14 cellular contexts compared by ENCODE assay signal in genomic region chr6:18413320-18413830, GRCh38. TPM values are rescaled to one million over a fixed set of nuclear protein-coding genes. Genes with fewer than 3 reads are reported as not detected.
DNase-seq lines count a peak whose midpoint lies in the region; ATAC-seq and TF ChIP-seq lines count a peak whose summit lies in the region.
"Had no signal": no experiment of that assay in that cellular context is flagged by ENCODE, and none has a peak within 500 bp of the region (broad histone marks: within the 10 kb centered on the region; RNA-seq: fewer than 3 reads in every experiment).

No MANE protein-coding gene starts in this region.

- H3K9ac ChIP-seq in OCI-LY3 (ENCODE audit: low read length) (no peak overlapping the region), skeletal muscle tissue (ENCODE audit: low read depth in 1 of 3, low read length in 3 of 3) (no peak overlapping the region)
- H3K9ac ChIP-seq: KMS-11 had no signal

- peaks cover 0 to 3% (median 0%) of the 10 kb centered on the region in 7 donors for H3K9me3 Mint-ChIP-seq in CD14-positive monocyte
- H3K9me3 Mint-ChIP-seq: CD8-positive, alpha-beta T cell had no signal

- H3K79me2 ChIP-seq in OCI-LY3 (ENCODE audit: low read length) = peaks cover 98% of the 10 kb centered on the region

- peaks cover 63 to 73% of the 10 kb centered on the region in 2 donors for H3K36me3 Mint-ChIP-seq in CD14-positive monocyte

- peak overlapping the region in 1 of 2 donors; percentile 31 for H3K4me3 Mint-ChIP-seq in CD14-positive monocyte
- H3K4me3 Mint-ChIP-seq: CD8-positive, alpha-beta T cell had no signal

- TF ChIP-seq CTCF in CD14-positive monocyte (IDR thresholded peaks at IDR 0.05) (no peak), OCI-LY3 (IDR thresholded peaks at IDR 0.05; ENCODE audit: low read depth, low read length) (no peak), right lobe of liver (IDR thresholded peaks at IDR 0.05) (no peak)

- no peak for DNase-seq in CD14-positive monocyte (ENCODE audit: low spot score)
- no peak for DNase-seq in right lobe of liver
- no peak for DNase-seq in SKM-1 (lab: John Stamatoyannopoulos, UW; ENCODE audit: unreplicated experiment)
- no peak for DNase-seq in activated gamma-delta T cell (lab: John Stamatoyannopoulos, UW)
- no peak for DNase-seq in iPS-NIHi11 (ENCODE audit: low spot score)
- DNase-seq: CD8-positive, alpha-beta T cell; NCI-H1436; NCI-H1930; NCI-H345; NCI-H526; Peyer's patch had no signal

- peak overlapping the region; percentile 88 to 94 (median 92) for H3K27ac Mint-ChIP-seq in CD14-positive monocyte
- H3K27ac Mint-ChIP-seq: CD8-positive, alpha-beta T cell had no signal

- intact Hi-C loops in CD14-positive monocyte (cut with micrococcal nuclease) (no loop called here), right lobe of liver (cut with DNase I) (no loop called here)

- peak in 3 of 4 donors; percentile 13 to 44 (median 40) for ATAC-seq in right lobe of liver
- ATAC-seq: CD8-positive, alpha-beta T cell had no signal

- no peak overlapping the region for H2AFZ ChIP-seq in OCI-LY3 (ENCODE audit: low read depth, low read length)

- H3K27me3 Mint-ChIP-seq in CD14-positive monocyte (ENCODE audit: low read depth in 3 of 3) = peaks cover 0 to 1% (median 0%) of the 10 kb centered on the region in 3 donors

- H3K36me3 ChIP-seq in OCI-LY3 (replicated peaks; ENCODE audit: low read depth, low read length) (peaks cover 65% of the 10 kb centered on the region), right lobe of liver (no peaks in the 10 kb centered on the region), skeletal muscle tissue (ENCODE audit: control insufficient read depth in 3 of 3, insufficient read depth in 3 of 3, low read length in 3 of 3) (no peaks in the 10 kb centered on the region)
- H3K36me3 ChIP-seq: Peyer's patch had no signal

- H3K4me3 ChIP-seq in OCI-LY3 (ENCODE audit: low read length) (peak overlapping the region; percentile 26; the same call in 1 of the 2 replicates), right lobe of liver (no peak overlapping the region), skeletal muscle tissue (ENCODE audit: low read length in 3 of 3) (no peak overlapping the region)
- H3K4me3 ChIP-seq: Peyer's patch had no signal

- H4K20me1 ChIP-seq in OCI-LY3 (ENCODE audit: insufficient read depth, low read length) = peaks cover 89% of the 10 kb centered on the region

- no peaks in the 10 kb centered on the region for H3K27me3 ChIP-seq in OCI-LY3 (ENCODE audit: low read depth, low read length)
- no peaks in the 10 kb centered on the region for H3K27me3 ChIP-seq in right lobe of liver
- H3K27me3 ChIP-seq in skeletal muscle tissue (ENCODE audit: control insufficient read depth in 3 of 3, insufficient read depth in 3 of 3, low read length in 3 of 3) = no peaks in the 10 kb centered on the region
- H3K27me3 ChIP-seq: Peyer's patch had no signal

- H3K4me1 Mint-ChIP-seq in CD14-positive monocyte = peaks cover 57% of the 10 kb centered on the region

- peaks cover 52% of the 10 kb centered on the region for H3K4me1 ChIP-seq in OCI-LY3 (ENCODE audit: low read length)
- H3K4me1 ChIP-seq in right lobe of liver = no peaks in the 10 kb centered on the region
- H3K4me1 ChIP-seq in skeletal muscle tissue (ENCODE audit: control insufficient read depth in 3 of 3, insufficient read depth in 3 of 3, low read length in 3 of 3) = peaks cover 22 to 39% (median 35%) of the 10 kb centered on the region in 3 donors
- H3K4me1 ChIP-seq: Peyer's patch had no signal

- TF ChIP-seq POLR2A in right lobe of liver (IDR thresholded peaks at IDR 0.05) = no peak

- H3K4me2 ChIP-seq in OCI-LY3 (ENCODE audit: low read length) = peak overlapping the region; percentile 54
- H3K4me2 ChIP-seq: KMS-11 had no signal

- H3K9me3 ChIP-seq in OCI-LY3 (ENCODE audit: insufficient read depth, low read length) (no peaks in the 10 kb centered on the region), right lobe of liver (no peaks in the 10 kb centered on the region), skeletal muscle tissue (ENCODE audit: control insufficient read depth in 3 of 3, low read length in 3 of 3) (no peaks in the 10 kb centered on the region)
- H3K9me3 ChIP-seq: Peyer's patch had no signal

- H3K27ac ChIP-seq in OCI-LY3 (ENCODE audit: low read length) (peak overlapping the region; percentile 73), right lobe of liver (no peak overlapping the region), skeletal muscle tissue (ENCODE audit: low read depth, low read length) (peak overlapping the region; percentile 37)
- H3K27ac ChIP-seq: KMS-11, Peyer's patch had no signal

- WGBS in right lobe of liver (ENCODE audit: insufficient coverage, low coverage, low lambda C conversion rate, missing lambda C conversion rate) = 68% methylated on average over 4 of the region's 5 CpGs

RNA-seq across cellular contexts. Expression of gene RNF144B, which starts 26.2 kb away (rescaled TPM):
- polyA plus RNA-seq in CD14-positive monocyte = 10 to 100 TPM; 25.6 to 27.9 TPM
- 10 to 100 TPM in 3 of 6 experiments, 1 to 10 TPM in 3; 7.6 to 19.1 (median 10.2) TPM for total RNA-seq in right lobe of liver
- 15.1 TPM for total RNA-seq in skeletal muscle tissue

Comparison
In these comparisons a context has a peak if more than half of its experiments do, and no peak if none do; other contexts are left out.
1. H3K27ac ChIP-seq: peak in OCI-LY3 (single experiment) and skeletal muscle tissue (single experiment); none in right lobe of liver (0 of 3).